3 cellular contexts compared by ENCODE assay signal in the genomic region with DNA sequence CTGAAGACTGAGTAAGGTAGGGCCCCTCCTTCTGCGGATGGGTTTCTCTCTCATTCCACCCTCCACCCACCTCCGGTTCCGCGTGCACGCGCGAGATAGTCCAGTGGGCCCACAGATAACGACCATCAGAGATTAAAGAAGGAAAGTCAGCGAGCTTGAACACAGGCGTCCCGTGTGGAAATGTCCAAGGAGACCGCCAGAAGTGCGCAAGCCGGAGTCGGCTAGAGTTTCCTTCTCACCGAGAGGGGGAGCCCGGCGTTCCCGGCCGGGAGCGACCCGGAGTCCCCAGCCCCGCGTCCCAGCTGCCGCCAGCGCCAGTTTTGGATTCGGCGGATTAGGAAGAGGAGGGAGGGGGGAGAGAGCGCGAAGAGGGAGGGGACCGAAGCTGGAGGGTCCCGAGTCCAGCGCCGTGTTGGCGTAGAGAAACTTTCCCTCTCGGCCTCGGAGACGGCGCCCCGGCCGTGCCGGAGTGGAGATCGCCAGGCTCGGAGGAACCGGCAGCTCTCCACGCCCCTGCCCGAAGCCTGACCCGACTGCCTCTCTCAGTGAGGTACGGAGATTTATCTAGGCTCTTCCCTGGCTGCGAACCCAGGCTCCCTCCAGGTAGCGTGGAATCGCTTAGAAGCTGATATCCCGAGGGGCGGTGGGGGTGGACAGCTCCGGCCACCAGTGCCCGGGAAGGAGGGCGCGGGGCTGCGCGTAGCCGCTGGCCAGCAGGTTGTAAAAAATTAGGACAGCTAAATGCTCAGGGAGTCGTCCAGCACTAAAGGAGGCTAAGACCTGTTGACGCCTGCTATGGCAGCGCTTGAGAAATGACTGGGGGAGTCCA.
A peak's percentile ranks its signal among the peaks of the same experiment; 100 is the strongest.
TF ChIP-seq lines count a peak whose summit lies in the region.

TSS of gene GULP1 (plus strand) at position 258 of the 829 bp plus-strand sequence. CDS start 185,829 bp downstream, outside the sequence.

TF ChIP-seq in SK-N-SH treated with all-trans-retinoic acid at 6 μM for 48 hours, 23 proteins besides CTCF, POLR2A, EP300 and RAD21 (continued from another document):
- TF ChIP-seq BACH2 (CRISPR knock-in tag; IDR thresholded peaks at IDR 0.05; ENCODE audit: borderline replicate concordance) = no peak
- peak; percentile 4; the same call in 1 of the 2 replicates for TF ChIP-seq ZFP30 (CRISPR knock-in tag; IDR thresholded peaks at IDR 0.05)

TF ChIP-seq in H1, 55 proteins besides CTCF, POLR2A, EP300 and RAD21 (continued from another document):
- TF ChIP-seq HDAC2 (IDR thresholded peaks at IDR 0.05; ENCODE audit: borderline replicate concordance in 1 of 2, low read depth in 2 of 2, low read length in 2 of 2) = peak in 1 of 2 experiments; percentile 35; a peak in 1 of 4 replicates
- peak; percentile 60 for TF ChIP-seq BACH1 (IDR thresholded peaks at IDR 0.05; ENCODE audit: low read length)
- TF ChIP-seq, protein P1, sequence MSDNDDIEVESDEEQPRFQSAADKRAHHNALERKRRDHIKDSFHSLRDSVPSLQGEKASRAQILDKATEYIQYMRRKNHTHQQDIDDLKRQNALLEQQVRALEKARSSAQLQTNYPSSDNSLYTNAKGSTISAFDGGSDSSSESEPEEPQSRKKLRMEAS (IDR thresholded peaks at IDR 0.05) = peak; percentile 30; the same call in 1 of the 2 replicates
- peak; percentile 38 for TF ChIP-seq PHF8 (conservative IDR thresholded peaks at IDR 0.05; ENCODE audit: low read depth, low read length)
- TF ChIP-seq GABPA (IDR thresholded peaks at IDR 0.05; ENCODE audit: borderline replicate concordance, insufficient read depth, low read length) = 0 out of 2 replicates have a peak, but pooled peaks have one; percentile 21
- TF ChIP-seq TBP (IDR thresholded peaks at IDR 0.05; ENCODE audit: low read depth, low read length) = peak; percentile 66
- peak; percentile 98 for TF ChIP-seq RBBP5 (IDR thresholded peaks at IDR 0.05; ENCODE audit: borderline replicate concordance, low read depth, low read length)
- TF ChIP-seq POLR2AphosphoS5 (IDR thresholded peaks at IDR 0.05; ENCODE audit: low read depth, low read length) = peak; percentile 71; the same call in 1 of the 2 replicates
- TF ChIP-seq YY1 (IDR thresholded peaks at IDR 0.05; ENCODE audit: low read depth, low read length) = peak; percentile 30; the same call in 1 of the 2 replicates
- TF ChIP-seq ASH2L (IDR thresholded peaks at IDR 0.05; ENCODE audit: low read length) = peak; percentile 69
- TF ChIP-seq TEAD4 (IDR thresholded peaks at IDR 0.05; ENCODE audit: low read depth, low read length) = no peak
- TF ChIP-seq TAF1 (IDR thresholded peaks at IDR 0.05; ENCODE audit: low read depth, low read length) = peak; percentile 74
- no peak for TF ChIP-seq BCL11A (IDR thresholded peaks at IDR 0.05; ENCODE audit: low read depth in 2 of 2, low read length in 2 of 2)
- peak; percentile 69 for TF ChIP-seq TAF7 (optimal IDR thresholded peaks at IDR 0.05; ENCODE audit: borderline replicate concordance, low read depth, low read length)
- TF ChIP-seq NRF1 (IDR thresholded peaks at IDR 0.05; ENCODE audit: low read depth, low read length) = no peak
- TF ChIP-seq ZNF274 (IDR thresholded peaks at IDR 0.05; ENCODE audit: borderline replicate concordance, extremely low read depth, low read length) = no peak
- TF ChIP-seq CEBPB (IDR thresholded peaks at IDR 0.05; ENCODE audit: low read depth, low read length) = no peak
- TF ChIP-seq CTBP2 (IDR thresholded peaks at IDR 0.05; ENCODE audit: borderline replicate concordance, insufficient read depth, insufficient read length, low read length) = no peak
- no peak for TF ChIP-seq FOSL1 (IDR thresholded peaks at IDR 0.05; ENCODE audit: insufficient read depth, low read depth, low read length)

TF ChIP-seq in liver, 16 proteins besides CTCF, POLR2A, EP300 and RAD21 (continued from another document):
- TF ChIP-seq REST (IDR thresholded peaks at IDR 0.05) = no peak
- TF ChIP-seq GABPA (IDR thresholded peaks at IDR 0.05 in 1 of 2, conservative IDR thresholded peaks at IDR 0.05 in 1 of 2) = no peak
- no peak for TF ChIP-seq ATF3 (IDR thresholded peaks at IDR 0.05)
- no peak for TF ChIP-seq TAF1 (conservative IDR thresholded peaks at IDR 0.05)
- TF ChIP-seq HNF4A (conservative IDR thresholded peaks at IDR 0.05) = no peak
- TF ChIP-seq RXRA (IDR thresholded peaks at IDR 0.05) = no peak
- TF ChIP-seq JUND (IDR thresholded peaks at IDR 0.05) = no peak
- TF ChIP-seq, protein P2, sequence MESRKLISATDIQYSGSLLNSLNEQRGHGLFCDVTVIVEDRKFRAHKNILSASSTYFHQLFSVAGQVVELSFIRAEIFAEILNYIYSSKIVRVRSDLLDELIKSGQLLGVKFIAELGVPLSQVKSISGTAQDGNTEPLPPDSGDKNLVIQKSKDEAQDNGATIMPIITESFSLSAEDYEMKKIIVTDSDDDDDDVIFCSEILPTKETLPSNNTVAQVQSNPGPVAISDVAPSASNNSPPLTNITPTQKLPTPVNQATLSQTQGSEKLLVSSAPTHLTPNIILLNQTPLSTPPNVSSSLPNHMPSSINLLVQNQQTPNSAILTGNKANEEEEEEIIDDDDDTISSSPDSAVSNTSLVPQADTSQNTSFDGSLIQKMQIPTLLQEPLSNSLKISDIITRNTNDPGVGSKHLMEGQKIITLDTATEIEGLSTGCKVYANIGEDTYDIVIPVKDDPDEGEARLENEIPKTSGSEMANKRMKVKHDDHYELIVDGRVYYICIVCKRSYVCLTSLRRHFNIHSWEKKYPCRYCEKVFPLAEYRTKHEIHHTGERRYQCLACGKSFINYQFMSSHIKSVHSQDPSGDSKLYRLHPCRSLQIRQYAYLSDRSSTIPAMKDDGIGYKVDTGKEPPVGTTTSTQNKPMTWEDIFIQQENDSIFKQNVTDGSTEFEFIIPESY (IDR thresholded peaks at IDR 0.05) = no peak
- no peak for TF ChIP-seq NR2F2 (IDR thresholded peaks at IDR 0.05)
- TF ChIP-seq FOXA2 (IDR thresholded peaks at IDR 0.05) = no peak
- no peak for TF ChIP-seq HNF4G (IDR thresholded peaks at IDR 0.05)
- no peak for TF ChIP-seq FOXA1 (IDR thresholded peaks at IDR 0.05)
- TF ChIP-seq EGR1 (IDR thresholded peaks at IDR 0.05; ENCODE audit: low read depth in 2 of 2) = no peak
- TF ChIP-seq, protein P1 (IDR thresholded peaks at IDR 0.05) = no peak
